In the genomic region with DNA sequence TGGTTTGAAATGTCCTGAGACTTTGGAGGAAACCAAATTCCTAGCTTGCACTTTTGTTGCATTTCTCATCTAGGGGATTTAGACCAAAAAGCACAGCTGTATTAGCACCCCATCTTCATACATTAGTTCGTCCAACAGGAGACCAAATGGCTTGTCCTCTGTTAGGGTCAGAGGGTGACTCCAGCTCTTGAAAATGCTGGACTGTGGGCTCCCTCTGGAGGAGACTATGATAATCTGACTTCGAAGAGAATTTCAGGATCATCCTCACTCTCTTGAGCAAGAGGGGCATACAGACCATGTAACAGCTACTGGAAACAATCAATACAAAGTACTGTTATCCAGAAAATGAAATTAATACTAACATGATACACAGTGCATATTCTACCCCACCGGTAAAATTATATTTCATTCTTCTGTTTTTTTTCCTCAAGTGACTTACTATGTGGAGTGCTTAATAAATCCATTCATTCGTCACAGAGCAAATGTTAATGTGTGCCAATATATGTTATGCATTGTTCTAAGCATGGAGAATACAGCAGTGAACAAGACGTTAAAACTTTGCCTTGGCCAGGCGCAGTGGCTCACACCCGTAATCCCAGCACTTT, we compare ENCODE assay signal across 7 cellular contexts.
DNase-seq lines count a peak whose midpoint lies in the region; ATAC-seq and TF ChIP-seq lines count a peak whose summit lies in the region.

No MANE protein-coding gene starts in this region.

- H3K27me3 ChIP-seq in KMS-11 (ENCODE audit: insufficient read depth, low read depth): no peaks in the 10 kb centered on the region
- no peaks in the 10 kb centered on the region for H3K27me3 ChIP-seq in hepatocyte

- H3K4me2 ChIP-seq in KMS-11 (no peak overlapping the region), hepatocyte (no peak overlapping the region)

- H3K27ac ChIP-seq in KMS-11: no peak overlapping the region
- H3K27ac ChIP-seq in hepatocyte: no peak overlapping the region

- H3K4me1 ChIP-seq in KMS-11 (ENCODE audit: low read depth, poor library complexity, severe bottlenecking) (no peaks in the 10 kb centered on the region), hepatocyte (ENCODE audit: insufficient read depth) (no peaks in the 10 kb centered on the region)

- H3K79me2 ChIP-seq in KMS-11 (ENCODE audit: insufficient read depth, low read depth): no peaks in the 10 kb centered on the region
- no peaks in the 10 kb centered on the region for H3K79me2 ChIP-seq in hepatocyte

- H3K36me3 ChIP-seq in KMS-11 (ENCODE audit: insufficient read depth) (no peaks in the 10 kb centered on the region), hepatocyte (replicated peaks; ENCODE audit: insufficient read depth, low read depth) (no peaks in the 10 kb centered on the region)

- no peak overlapping the region for H3K9ac ChIP-seq in KMS-11

- H3K4me3 ChIP-seq in KMS-11 (IDR thresholded peaks at IDR 0.05; ENCODE audit: insufficient read depth, low read depth, low read length) (no peak overlapping the region), hepatocyte (no peak overlapping the region)

- peak; percentile 90 for ATAC-seq in sciatic nerve
- no peak for ATAC-seq in HG03095 (IDR thresholded peaks at IDR 0.05; ENCODE audit: unreplicated experiment)

- H3K9me2 ChIP-seq in hepatocyte (replicated peaks; ENCODE audit: insufficient read depth): no peaks in the 10 kb centered on the region

- TF ChIP-seq CTCF in KMS-11 (conservative IDR thresholded peaks at IDR 0.05; ENCODE audit: low read depth, low read length): peak; percentile 85
- peak; percentile 85 for TF ChIP-seq CTCF in hepatocyte (IDR thresholded peaks at IDR 0.05; ENCODE audit: poor library complexity)

- intact Hi-C loops in sciatic nerve (cut with DNase I): loop anchor here (5.0 kb wide), 1 partner anchor 102 kb away; no protein-coding TSS in a partner anchor

- WGBS in hepatocyte (ENCODE audit: low lambda C conversion rate, missing lambda C conversion rate): 43% methylated on average over 7 of the region's 7 CpGs

- DNase-seq in GM03348 (ENCODE audit: low spot score): peak; percentile 81
- DNase-seq in SHP77 treated with DMSO at 0.1 percent for 48 hours (lab: John Stamatoyannopoulos, UW): peak; percentile 16
- peak; percentile 82 for DNase-seq in astrocyte of the hippocampus (ENCODE audit: low read depth, low spot score)
- DNase-seq in hepatocyte (ENCODE audit: low spot score): peak; percentile 80
- DNase-seq in sciatic nerve (ENCODE audit: low spot score): no peak

- no peaks in the 10 kb centered on the region for H3K9me3 ChIP-seq in hepatocyte (ENCODE audit: low read depth)

- H4K20me1 ChIP-seq in KMS-11 (ENCODE audit: insufficient read depth) (no peaks in the 10 kb centered on the region), hepatocyte (ENCODE audit: insufficient read depth, poor library complexity, severe bottlenecking) (no peaks in the 10 kb centered on the region)

- H2AFZ ChIP-seq in KMS-11 (ENCODE audit: low read depth): no peak overlapping the region
- H2AFZ ChIP-seq in hepatocyte: no peak overlapping the region
